In genomic region chr1:242017580-242018233, GRCh38 we compare ENCODE assay signal across 1 cellular context.
TF ChIP-seq lines count a peak whose summit lies in the region.

No MANE protein-coding gene starts in this region.

TF ChIP-seq in GM23338, 12 proteins besides CTCF, POLR2A, EP300 and RAD21 (continued from another document):
- TF ChIP-seq REST (IDR thresholded peaks at IDR 0.05; ENCODE audit: unreplicated experiment): no peak
- TF ChIP-seq JUNB (IDR thresholded peaks at IDR 0.05; ENCODE audit: unreplicated experiment): no peak
- no peak for TF ChIP-seq CREB1 (CRISPR knock-in tag; IDR thresholded peaks at IDR 0.05; ENCODE audit: low read depth)
- no peak for TF ChIP-seq ZNF331 (CRISPR knock-in tag; IDR thresholded peaks at IDR 0.05; ENCODE audit: low read depth)
